30 cellular contexts compared by ENCODE assay signal in genomic region chr9:30714389-30714788, GRCh38.
"Had no signal": no experiment of that assay in that cellular context is flagged by ENCODE, and none has a peak within 500 bp of the region (broad histone marks: within the 10 kb centered on the region; RNA-seq: fewer than 3 reads in every experiment).

No MANE protein-coding gene starts in this region.

- H3K27ac ChIP-seq: adrenal gland, ascending aorta, body of pancreas, brain microvascular endothelial cell, breast epithelium, cardiac muscle cell had no signal

- DNase-seq: activated effector memory CD4-positive, alpha-beta T cell treated with anti-CD3 and anti-CD28 coated beads, Interleukin-2, amount 50 U/mL, for 16 hours; activated effector memory CD4-positive, alpha-beta T cell treated with Interleukin-2 at 50 U/mL for 16 hours; activated gamma-delta T cell; activated gamma-delta T cell treated with Interleukin-2 at 50 U/mL for 16 hours; activated naive CD4-positive, alpha-beta T cell; activated naive CD4-positive, alpha-beta T cell treated with anti-CD3 and anti-CD28 coated beads for 36 hours; activated naive CD4-positive, alpha-beta T cell treated with anti-CD3 and anti-CD28 coated beads, Interleukin-2, amount 10 ng/mL, durations not matched to agents 7 days and 5 days; activated naive CD4-positive, alpha-beta T cell treated with anti-CD3 and anti-CD28 coated beads, Interleukin-2, amount 50 U/mL, for 16 hours; activated naive CD4-positive, alpha-beta T cell treated with Interleukin-2 at 50 U/mL for 16 hours; activated naive CD8-positive, alpha-beta T cell treated with anti-CD3 and anti-CD28 coated beads for 36 hours; activated naive CD8-positive, alpha-beta T cell treated with anti-CD3 and anti-CD28 coated beads, Interleukin-2, amount 10 ng/mL, durations not matched to agents 7 days and 5 days; activated naive CD8-positive, alpha-beta T cell treated with anti-CD3 and anti-CD28 coated beads, Interleukin-2, amount 50 U/mL, for 24 hours; activated T-cell treated with anti-CD3 and anti-CD28 coated beads, Interleukin-2, amount 50 U/mL, for 4 hours; activated T-cell treated with anti-CD3 and anti-CD28 coated beads, Interleukin-2, amount 50 U/mL, for 48 hours; activated T-cell treated with anti-CD3 and anti-CD28 coated beads, Interleukin-2, amount 50 U/mL, for 72 hours; adrenal gland; amniotic stem cell; amygdala; anterior cingulate cortex; aorta; body of pancreas; brain microvascular endothelial cell; caudate nucleus; central memory CD4-positive, alpha-beta T cell; cerebellar nuclear complex had no signal

- H3K36me3 ChIP-seq: adrenal gland, ascending aorta, brain microvascular endothelial cell, breast epithelium, cardiac muscle cell had no signal

- H3K4me3 ChIP-seq: adrenal gland, ascending aorta, body of pancreas, breast epithelium, cardiac muscle cell had no signal

- H3K27me3 ChIP-seq: adrenal gland, ascending aorta, body of pancreas, brain microvascular endothelial cell, breast epithelium, cardiac muscle cell had no signal

- H3K4me1 ChIP-seq: adrenal gland, ascending aorta, body of pancreas, breast epithelium had no signal

- H3K9me3 ChIP-seq: adrenal gland, ascending aorta, body of pancreas, breast epithelium had no signal

- ATAC-seq: activated naive CD4-positive, alpha-beta T cell treated with anti-CD3 and anti-CD28 coated beads, Interleukin-2, amount 50 U/mL, for 72 hours; activated naive CD8-positive, alpha-beta T cell treated with anti-CD3 and anti-CD28 coated beads, Interleukin-2, amount 50 U/mL, for 24 hours; activated T-cell treated with anti-CD3 and anti-CD28 coated beads, Interleukin-2, amount 50 U/mL, for 4 hours; activated T-cell treated with anti-CD3 and anti-CD28 coated beads, Interleukin-2, amount 50 U/mL, for 72 hours; activated T-helper 17 cell treated with anti-CD3 and anti-CD28 coated beads, Interleukin-2, amount 50 U/mL, for 72 hours; body of pancreas had no signal
